In genomic region chr7:135335628-135336139, GRCh38 we compare ENCODE assay signal across 1 cellular context.
A peak's percentile ranks its signal among the peaks of the same experiment; 100 is the strongest.
TF ChIP-seq lines count a peak whose summit lies in the region.

No MANE protein-coding gene starts in this region.

TF ChIP-seq in HepG2, 621 proteins besides CTCF, POLR2A, EP300 and RAD21 (continued from another document and continues in another):
- no peak for TF ChIP-seq ZNF513 (CRISPR knock-in tag; conservative IDR thresholded peaks at IDR 0.05)
- TF ChIP-seq MAF1 (CRISPR knock-in tag; IDR thresholded peaks at IDR 0.05; ENCODE audit: borderline replicate concordance): no peak
- TF ChIP-seq RFX1 (IDR thresholded peaks at IDR 0.05): no peak
- peak; percentile 33; the same call in 1 of the 2 replicates for TF ChIP-seq ZNF563 (CRISPR knock-in tag; IDR thresholded peaks at IDR 0.05)
- TF ChIP-seq ZNF264 (CRISPR knock-in tag; IDR thresholded peaks at IDR 0.05): no peak
- no peak for TF ChIP-seq ZKSCAN1 (IDR thresholded peaks at IDR 0.05; ENCODE audit: low read length)
- peak; percentile 70; the same call in 1 of the 2 replicates for TF ChIP-seq CBX5 (CRISPR knock-in tag; IDR thresholded peaks at IDR 0.05; ENCODE audit: borderline replicate concordance)
- TF ChIP-seq PHF8 (CRISPR knock-in tag; IDR thresholded peaks at IDR 0.05): no peak
- TF ChIP-seq FIP1L1 (IDR thresholded peaks at IDR 0.05; ENCODE audit: borderline replicate concordance, insufficient read depth, low read depth, low read length): no peak
- no peak for TF ChIP-seq ZSCAN29 (CRISPR knock-in tag; conservative IDR thresholded peaks at IDR 0.05)
- TF ChIP-seq HDAC1 (CRISPR knock-in tag; IDR thresholded peaks at IDR 0.05): peak; percentile 45; the same call in 1 of the 2 replicates
- peak; percentile 67; the same call in 1 of the 2 replicates for TF ChIP-seq SMAD1 (CRISPR knock-in tag; IDR thresholded peaks at IDR 0.05; ENCODE audit: borderline replicate concordance, low read depth)
- TF ChIP-seq ARNTL (CRISPR knock-in tag; IDR thresholded peaks at IDR 0.05): no peak
- peak; percentile 31 for TF ChIP-seq YY1 (IDR thresholded peaks at IDR 0.05; ENCODE audit: insufficient read depth, insufficient replicate concordance, low read depth, low read length)
- no peak for TF ChIP-seq ATRX (CRISPR knock-in tag; IDR thresholded peaks at IDR 0.05; ENCODE audit: borderline replicate concordance)
- TF ChIP-seq HOXA3 (CRISPR knock-in tag; IDR thresholded peaks at IDR 0.05): 0 out of 2 replicates have a peak, but pooled peaks have one; percentile 57
- peak; percentile 53; the same call in 1 of the 2 replicates for TF ChIP-seq SIN3A (IDR thresholded peaks at IDR 0.05; ENCODE audit: borderline replicate concordance, low read depth, low read length)
- no peak for TF ChIP-seq ZNF737 (CRISPR knock-in tag; IDR thresholded peaks at IDR 0.05; ENCODE audit: borderline replicate concordance)
- TF ChIP-seq NONO (IDR thresholded peaks at IDR 0.05): no peak
- TF ChIP-seq NONO (CRISPR knock-in tag; conservative IDR thresholded peaks at IDR 0.05): no peak
- TF ChIP-seq ZNF484 (CRISPR knock-in tag; IDR thresholded peaks at IDR 0.05; ENCODE audit: borderline replicate concordance, low read depth): no peak
- no peak for TF ChIP-seq PRPF4 (IDR thresholded peaks at IDR 0.05; ENCODE audit: low read depth, low read length, poor library complexity, severe bottlenecking)
- no peak for TF ChIP-seq ZFP62 (CRISPR knock-in tag; IDR thresholded peaks at IDR 0.05)
- TF ChIP-seq ZNF552 (CRISPR knock-in tag; IDR thresholded peaks at IDR 0.05; ENCODE audit: borderline replicate concordance): no peak
- 0 out of 2 replicates have a peak, but pooled peaks have one; percentile 58 for TF ChIP-seq ZBTB43 (CRISPR knock-in tag; conservative IDR thresholded peaks at IDR 0.05)
- no peak for TF ChIP-seq DBP (CRISPR knock-in tag; IDR thresholded peaks at IDR 0.05; ENCODE audit: not compliant biosample characterization)
- no peak for TF ChIP-seq FUBP1 (CRISPR knock-in tag; IDR thresholded peaks at IDR 0.05; ENCODE audit: borderline replicate concordance)
- TF ChIP-seq TBL1XR1 (IDR thresholded peaks at IDR 0.05; ENCODE audit: borderline replicate concordance, low read length, partially characterized antibody): no peak
- no peak for TF ChIP-seq ZNF3 (CRISPR knock-in tag; IDR thresholded peaks at IDR 0.05)
- no peak for TF ChIP-seq NBN (conservative IDR thresholded peaks at IDR 0.05)
- no peak for TF ChIP-seq FOXK2 (IDR thresholded peaks at IDR 0.05)
- TF ChIP-seq JUN (CRISPR knock-in tag; IDR thresholded peaks at IDR 0.05): no peak
- peak; percentile 50; the same call in 1 of the 2 replicates for TF ChIP-seq ETV5 (CRISPR knock-in tag; IDR thresholded peaks at IDR 0.05; ENCODE audit: borderline replicate concordance)
- TF ChIP-seq ZNF280D (CRISPR knock-in tag; IDR thresholded peaks at IDR 0.05): peak; percentile 52; the same call in 1 of the 2 replicates
- TF ChIP-seq AHR (CRISPR knock-in tag; IDR thresholded peaks at IDR 0.05): no peak
- no peak for TF ChIP-seq RAD51 (IDR thresholded peaks at IDR 0.05; ENCODE audit: borderline replicate concordance)
- peak; percentile 46; the same call in 1 of the 3 replicates for TF ChIP-seq MXI1 (IDR thresholded peaks at IDR 0.05; ENCODE audit: borderline replicate concordance, low read depth, low read length)
- no peak for TF ChIP-seq PLRG1 (conservative IDR thresholded peaks at IDR 0.05)
- TF ChIP-seq ZBTB40 (IDR thresholded peaks at IDR 0.05): no peak
- TF ChIP-seq ZBTB40 (CRISPR knock-in tag; IDR thresholded peaks at IDR 0.05): peak; percentile 39; the same call in 1 of the 2 replicates
- TF ChIP-seq TFAP4 (IDR thresholded peaks at IDR 0.05; ENCODE audit: borderline replicate concordance, low read depth): no peak
- no peak for TF ChIP-seq ZNF33A (CRISPR knock-in tag; IDR thresholded peaks at IDR 0.05; ENCODE audit: borderline replicate concordance)
- no peak for TF ChIP-seq SRSF9 (IDR thresholded peaks at IDR 0.05; ENCODE audit: borderline replicate concordance, insufficient read depth, low read depth, low read length, poor library complexity, severe bottlenecking)
